Comparison of ENCODE assay signal across 18 cellular contexts in the genomic region with DNA sequence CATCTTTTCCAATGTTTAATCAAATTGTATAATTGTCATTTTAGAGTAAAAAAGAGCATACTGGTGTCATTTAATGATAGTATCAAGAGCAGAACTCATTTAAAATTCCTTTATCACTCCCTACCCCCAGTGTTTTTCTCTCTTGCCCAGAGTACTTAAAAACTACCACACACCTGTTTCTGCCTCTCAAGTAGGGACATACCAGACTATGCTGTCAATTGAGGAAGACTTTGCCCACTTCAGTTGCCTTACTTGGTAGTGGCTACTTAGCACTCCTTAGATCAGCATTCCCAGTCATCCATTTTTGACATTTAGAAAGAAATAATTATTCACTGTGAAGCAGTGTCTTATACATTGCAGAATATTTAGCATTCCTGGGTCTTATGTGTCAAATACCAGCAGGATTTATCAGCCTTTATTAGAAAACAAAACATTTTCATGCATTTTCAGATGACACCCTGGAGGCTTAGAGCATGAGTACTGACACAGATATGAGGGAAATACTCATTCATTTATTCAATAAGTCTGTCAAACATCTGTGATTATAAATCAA.
"Had no signal": no experiment of that assay in that cellular context is flagged by ENCODE, and none has a peak within 500 bp of the region (broad histone marks: within the 10 kb centered on the region; RNA-seq: fewer than 3 reads in every experiment).

No MANE protein-coding gene starts in this region.

- H3K4me1 Mint-ChIP-seq: activated naive CD8-positive, alpha-beta T cell treated with anti-CD3 and anti-CD28 coated beads, Interleukin-2, amount 50 U/mL, for 24 hours; naive thymus-derived CD8-positive, alpha-beta T cell had no signal

- H3K4me3 Mint-ChIP-seq: activated naive CD8-positive, alpha-beta T cell treated with anti-CD3 and anti-CD28 coated beads, Interleukin-2, amount 50 U/mL, for 24 hours; activated T-helper 1 cell treated with anti-CD3 and anti-CD28 coated beads, Interleukin-12 subunit alpha, Interleukin-12 subunit beta, Interleukin-2, Interleukin-4 antibody, amounts not matched to agents 30 ng/mL and 10 ng/mL and 1 ng/mL, durations not matched to agents 14 hours and 24 hours and 36 hours; endodermal cell; naive thymus-derived CD8-positive, alpha-beta T cell; stimulated activated naive CD8-positive, alpha-beta T cell treated with anti-CD3 and anti-CD28 coated beads, Interleukin-15, Interleukin-2, amounts not matched to agents 100 ng/mL and 50 ng/mL, for 24 hours; type B pancreatic cell had no signal

- ATAC-seq: activated CD4-positive, CD25-positive, alpha-beta regulatory T cell treated with anti-CD3 and anti-CD28 coated beads, Interleukin-2, amount 50 U/mL, for 24 hours; activated naive CD8-positive, alpha-beta T cell treated with anti-CD3 and anti-CD28 coated beads, Interleukin-2, amount 50 U/mL, for 24 hours; gastrocnemius medialis; heart left ventricle; left colon; naive thymus-derived CD8-positive, alpha-beta T cell had no signal

- H3K4me3 ChIP-seq: cardiac muscle cell, dorsolateral prefrontal cortex, gastrocnemius medialis, heart left ventricle, right atrium auricular region had no signal

- H3K4me1 ChIP-seq: gastrocnemius medialis, right atrium auricular region had no signal

- H3K36me3 Mint-ChIP-seq: naive thymus-derived CD8-positive, alpha-beta T cell; type B pancreatic cell had no signal

- H3K27ac ChIP-seq: cardiac muscle cell, dorsolateral prefrontal cortex, gastrocnemius medialis, heart left ventricle, neutrophil, right atrium auricular region had no signal

- H3K36me3 ChIP-seq: cardiac muscle cell, gastrocnemius medialis, heart left ventricle, neutrophil, right atrium auricular region had no signal

- DNase-seq: activated CD4-positive, alpha-beta T cell treated with anti-CD3 and anti-CD28 coated beads, Interleukin-2, amount 50 U/mL, for 1 hour; activated naive CD4-positive, alpha-beta T cell; activated naive CD8-positive, alpha-beta T cell treated with anti-CD3 and anti-CD28 coated beads, Interleukin-2, amount 50 U/mL, for 24 hours; dorsolateral prefrontal cortex; endodermal cell; erythroblast; gastrocnemius medialis; heart left ventricle; left colon; naive thymus-derived CD8-positive, alpha-beta T cell; T-helper 9 cell had no signal

- H3K27ac Mint-ChIP-seq: activated naive CD8-positive, alpha-beta T cell treated with anti-CD3 and anti-CD28 coated beads, Interleukin-2, amount 50 U/mL, for 24 hours; activated T-helper 1 cell treated with anti-CD3 and anti-CD28 coated beads, Interleukin-12 subunit alpha, Interleukin-12 subunit beta, Interleukin-2, Interleukin-4 antibody, amounts not matched to agents 30 ng/mL and 10 ng/mL and 1 ng/mL, durations not matched to agents 14 hours and 24 hours and 36 hours; endodermal cell; naive thymus-derived CD8-positive, alpha-beta T cell; stimulated activated naive CD8-positive, alpha-beta T cell treated with anti-CD3 and anti-CD28 coated beads, Interleukin-15, Interleukin-2, amounts not matched to agents 100 ng/mL and 50 ng/mL, for 24 hours; type B pancreatic cell had no signal

- H3K27me3 ChIP-seq: cardiac muscle cell, gastrocnemius medialis, neutrophil, right atrium auricular region had no signal

- H3K9me3 Mint-ChIP-seq: activated naive CD8-positive, alpha-beta T cell treated with anti-CD3 and anti-CD28 coated beads, Interleukin-2, amount 50 U/mL, for 24 hours; activated T-helper 1 cell treated with anti-CD3 and anti-CD28 coated beads, Interleukin-12 subunit alpha, Interleukin-12 subunit beta, Interleukin-2, Interleukin-4 antibody, amounts not matched to agents 30 ng/mL and 10 ng/mL and 1 ng/mL, durations not matched to agents 14 hours and 24 hours and 36 hours; endodermal cell; naive thymus-derived CD8-positive, alpha-beta T cell; stimulated activated naive CD8-positive, alpha-beta T cell treated with anti-CD3 and anti-CD28 coated beads, Interleukin-15, Interleukin-2, amounts not matched to agents 100 ng/mL and 50 ng/mL, for 24 hours; type B pancreatic cell had no signal

- H3K9me3 ChIP-seq: gastrocnemius medialis, heart left ventricle, neutrophil, right atrium auricular region had no signal
